In genomic region chr11:134509381-134510068, GRCh38 we compare ENCODE assay signal across 21 cellular contexts.
DNase-seq lines count a peak whose midpoint lies in the region; FAIRE-seq and TF ChIP-seq lines count a peak whose summit lies in the region.
"Had no signal": no experiment of that assay in that cellular context is flagged by ENCODE, and none has a peak within 500 bp of the region (broad histone marks: within the 10 kb centered on the region; RNA-seq: fewer than 3 reads in every experiment).

No MANE protein-coding gene starts in this region.

- H4K20me1 ChIP-seq in H9 (ENCODE audit: control insufficient read depth, insufficient read depth, insufficient read length) = no peaks in the 10 kb centered on the region

- FAIRE-seq in RCC 7860 (lab: Jason Lieb, UNC) = no peak

- H3K36me3 Mint-ChIP-seq in CD14-positive monocyte (no peaks in the 10 kb centered on the region), H9 (ENCODE audit: insufficient read depth in 1 of 3, low read depth in 3 of 3) (no peaks in the 10 kb centered on the region; a peak in 1 of 7 replicates), glutamatergic neuron (ENCODE audit: unreplicated experiment) (peaks cover 6% of the 10 kb centered on the region)
- H3K36me3 Mint-ChIP-seq: CD4-positive, CD25-positive, alpha-beta regulatory T cell had no signal

- peak overlapping the region; percentile 31; the same call in 1 of the 2 replicates for H3K14ac ChIP-seq in H9 (ENCODE audit: insufficient read depth, low read length)

- no peak overlapping the region for H2BK5ac ChIP-seq in H9 (ENCODE audit: insufficient read length, low read length)

- H3K27ac Mint-ChIP-seq in CD14-positive monocyte = no peak overlapping the region
- no peak overlapping the region for H3K27ac Mint-ChIP-seq in H9
- H3K27ac Mint-ChIP-seq in glutamatergic neuron (ENCODE audit: unreplicated experiment) = peak overlapping the region; percentile 8
- H3K27ac Mint-ChIP-seq: CD4-positive, CD25-positive, alpha-beta regulatory T cell had no signal

- no peak overlapping the region for H3K23ac ChIP-seq in H9 (ENCODE audit: insufficient read length, low read depth, low read length)

- H3K23me2 ChIP-seq in H9 (ENCODE audit: insufficient read length, low read depth, low read length, poor library complexity, severe bottlenecking) = no peaks in the 10 kb centered on the region

- H3K4me2 ChIP-seq in H9 (ENCODE audit: insufficient read depth, insufficient read length, low read length) = no peak overlapping the region

- H3T11ph ChIP-seq in H9 (ENCODE audit: low read length) = no peak overlapping the region

- intact Hi-C loops in CD14-positive monocyte (cut with micrococcal nuclease) (no loop called here), posterior vena cava (cut with DNase I) (no loop called here)

- H3K27me3 Mint-ChIP-seq in CD14-positive monocyte (ENCODE audit: low read depth in 3 of 3) (peaks cover 0 to 11% (median 5%) of the 10 kb centered on the region in 3 donors), H9 (ENCODE audit: low read depth) (peaks cover 33% of the 10 kb centered on the region), glutamatergic neuron (ENCODE audit: unreplicated experiment) (peaks cover 4% of the 10 kb centered on the region)
- H3K27me3 Mint-ChIP-seq: CD4-positive, CD25-positive, alpha-beta regulatory T cell had no signal

- no peak overlapping the region for H2AFZ ChIP-seq in H9 (ENCODE audit: low read length)

- peak; percentile 9 for DNase-seq in CD14-positive monocyte (ENCODE audit: low spot score)
- no peak for DNase-seq in H9
- no peak for DNase-seq in glutamatergic neuron
- peak; percentile 73 for DNase-seq in posterior vena cava (ENCODE audit: low spot score)
- DNase-seq in GF-D8 (lab: John Stamatoyannopoulos, UW) = no peak
- no peak for DNase-seq in NCI-H1436 (lab: John Stamatoyannopoulos, UW)
- no peak for DNase-seq in stimulated activated CD4-positive, alpha-beta T cell treated with anti-CD3 and anti-CD28 coated beads, Interleukin-4, amount 100 ng/mL, for 24 hours
- DNase-seq in RCC 7860 (ENCODE audit: low spot score) = no peak
- DNase-seq: CD4-positive, CD25-positive, alpha-beta regulatory T cell; DMS153; EL; GOT3; Karpas-422; MM.1S; NCI-H1105; NCI-H1694 treated with DMSO at 0.1 percent for 48 hours; NCI-H2107; NCI-H226; NCI-H524 treated with DMSO at 0.1 percent for 48 hours; Right ventricle myocardium superior had no signal

- H3K79me2 ChIP-seq in H9 (ENCODE audit: insufficient read depth, low read length) = no peaks in the 10 kb centered on the region

- no peak overlapping the region for H4K8ac ChIP-seq in H9 (replicated peaks; ENCODE audit: insufficient read length, low read depth, low read length)

- H3K9me3 Mint-ChIP-seq in CD14-positive monocyte = no peaks in the 10 kb centered on the region
- H3K9me3 Mint-ChIP-seq in H9 = no peaks in the 10 kb centered on the region
- H3K9me3 Mint-ChIP-seq in glutamatergic neuron (ENCODE audit: unreplicated experiment) = peaks cover 5% of the 10 kb centered on the region
- H3K9me3 Mint-ChIP-seq: CD4-positive, CD25-positive, alpha-beta regulatory T cell had no signal

- no peak overlapping the region for H3K4ac ChIP-seq in H9 (ENCODE audit: low read depth, low read length)

- no peaks in the 10 kb centered on the region for H3K9me3 ChIP-seq in H9 (ENCODE audit: control insufficient read depth, low read depth, low read length)
- H3K9me3 ChIP-seq: Caco-2 had no signal

- no peak overlapping the region for H3K56ac ChIP-seq in H9 (ENCODE audit: insufficient read length, low read depth, low read length)

- H3K4me1 Mint-ChIP-seq in CD14-positive monocyte = no peaks in the 10 kb centered on the region
- peaks cover 7 to 12% of the 10 kb centered on the region in 2 experiments for H3K4me1 Mint-ChIP-seq in H9
- peaks cover 9% of the 10 kb centered on the region for H3K4me1 Mint-ChIP-seq in glutamatergic neuron (ENCODE audit: low read depth, unreplicated experiment)
- H3K4me1 Mint-ChIP-seq: CD4-positive, CD25-positive, alpha-beta regulatory T cell had no signal

- H2BK12ac ChIP-seq in H9 (ENCODE audit: insufficient read length, low read depth, low read length) = no peak overlapping the region

- H4K91ac ChIP-seq in H9 (ENCODE audit: insufficient read length, low read depth, low read length) = no peak overlapping the region

- no peak overlapping the region for H4K5ac ChIP-seq in H9 (ENCODE audit: insufficient read length, low read depth, low read length)

- H3K18ac ChIP-seq in H9 (ENCODE audit: insufficient read length, low read depth, low read length) = no peak overlapping the region

- H3K4me3 Mint-ChIP-seq in CD14-positive monocyte (no peak overlapping the region), H9 (no peak overlapping the region), glutamatergic neuron (ENCODE audit: unreplicated experiment) (no peak overlapping the region)
- H3K4me3 Mint-ChIP-seq: CD4-positive, CD25-positive, alpha-beta regulatory T cell had no signal

- TF ChIP-seq CTCF in CD14-positive monocyte (IDR thresholded peaks at IDR 0.05) (no peak), H9 (conservative IDR thresholded peaks at IDR 0.05) (no peak), glutamatergic neuron (IDR thresholded peaks at IDR 0.05; ENCODE audit: partially characterized antibody, unreplicated experiment) (no peak)

- H2BK20ac ChIP-seq in H9 (ENCODE audit: low read depth, low read length, poor library complexity, severe bottlenecking) = no peak overlapping the region

- H3K27ac ChIP-seq in H9 (ENCODE audit: insufficient read length, low read depth, low read length) = no peak overlapping the region

- H3K4me1 ChIP-seq in H9 (ENCODE audit: insufficient read depth, low read length) = peaks cover 2% of the 10 kb centered on the region; the same call in 1 of the 2 replicates
- H3K4me1 ChIP-seq: Caco-2 had no signal

- H2BK15ac ChIP-seq in H9 (ENCODE audit: low read depth, low read length) = no peak overlapping the region

- WGBS in H9 (ENCODE audit: extremely low coverage, insufficient read length, low lambda C conversion rate) = no CpG with 5 or more reads among the region's 17 CpGs

- no peaks in the 10 kb centered on the region for H3K27me3 ChIP-seq in H9 (ENCODE audit: insufficient read depth, low read length)

- H2AK5ac ChIP-seq in H9 (ENCODE audit: insufficient read length, low read length) = no peak overlapping the region

- H2BK120ac ChIP-seq in H9 (ENCODE audit: low read depth, low read length, poor library complexity, severe bottlenecking) = no peak overlapping the region

- H3K79me1 ChIP-seq in H9 (ENCODE audit: insufficient read depth, low read depth, low read length, poor library complexity, severe bottlenecking) = no peaks in the 10 kb centered on the region

- no peak overlapping the region for H3K9ac ChIP-seq in H9 (ENCODE audit: extremely low read depth, insufficient read length, low read length)

Comparison
In these comparisons a context has a peak if more than half of its experiments do, and no peak if none do; other contexts are left out.
1. DNase-seq: peak in CD14-positive monocyte (single experiment) and posterior vena cava (single experiment); none in H9 (single experiment), glutamatergic neuron (single experiment), GF-D8 (single experiment), NCI-H1436 (single experiment), stimulated activated CD4-positive, alpha-beta T cell treated with anti-CD3 and anti-CD28 coated beads, Interleukin-4, amount 100 ng/mL, for 24 hours (single experiment) and RCC 7860 (single experiment).